Comparison of ENCODE assay signal across 18 cellular contexts in the genomic region with DNA sequence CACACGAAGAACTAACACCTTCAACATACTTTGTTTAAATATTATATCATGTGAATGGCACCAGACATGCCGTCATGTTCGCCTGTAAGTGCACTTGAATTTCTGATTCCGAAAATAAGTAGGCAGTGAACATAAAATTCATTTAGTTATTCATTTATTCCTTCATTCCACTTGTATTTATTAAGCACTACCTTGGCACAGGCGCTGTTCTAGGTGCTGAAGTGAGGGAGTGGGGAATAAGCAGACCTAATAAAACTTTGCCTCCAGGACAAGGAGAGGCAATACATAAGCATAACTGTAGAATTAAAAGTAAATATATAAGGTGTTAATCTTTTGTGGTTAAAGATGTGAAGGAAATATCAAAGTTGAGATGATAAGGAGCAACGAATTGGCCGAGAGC.
A peak's percentile ranks its signal among the peaks of the same experiment; 100 is the strongest.
DNase-seq lines count a peak whose midpoint lies in the region; ATAC-seq and TF ChIP-seq lines count a peak whose summit lies in the region.
"Had no signal": no experiment of that assay in that cellular context is flagged by ENCODE, and none has a peak within 500 bp of the region (broad histone marks: within the 10 kb centered on the region; RNA-seq: fewer than 3 reads in every experiment).

No MANE protein-coding gene starts in this region.

- H3K4me1 ChIP-seq in A673 (ENCODE audit: insufficient read depth, low read length, poor library complexity, severe bottlenecking): no peaks in the 10 kb centered on the region
- H3K4me1 ChIP-seq in liver (ENCODE audit: control insufficient read depth in 4 of 4, insufficient read depth in 4 of 4, low read length in 3 of 4): no peaks in the 10 kb centered on the region
- H3K4me1 ChIP-seq: BLaER1 treated with 17β-estradiol and CSF1 and Interleukin-3, amounts not matched to agents 10 nM and 100 nM; HAP-1; SJSA1 had no signal

- H3K36me3 ChIP-seq in A673 (ENCODE audit: insufficient read depth, low read length, poor library complexity, severe bottlenecking) (no peaks in the 10 kb centered on the region), liver (ENCODE audit: control insufficient read depth in 4 of 4, insufficient read depth in 3 of 4, low read depth in 1 of 4, low read length in 3 of 4) (no peaks in the 10 kb centered on the region)
- H3K36me3 ChIP-seq: BLaER1 treated with 17β-estradiol and CSF1 and Interleukin-3, amounts not matched to agents 10 nM and 100 nM; HAP-1; SJSA1 had no signal

- no TSS peak for BruUV-seq in A673 (replicated peaks; lab: Mats Ljungman, UMichigan)

- H3K27ac ChIP-seq in A673 (ENCODE audit: low read depth, low read length, poor library complexity, severe bottlenecking) (no peak overlapping the region), liver (ENCODE audit: low read depth in 1 of 2, low read length in 2 of 2) (no peak overlapping the region)
- H3K27ac ChIP-seq: BLaER1 treated with 17β-estradiol and CSF1 and Interleukin-3, amounts not matched to agents 10 nM and 100 nM; KMS-11; SJSA1 had no signal

- TF ChIP-seq RAD21 in Ishikawa (IDR thresholded peaks at IDR 0.05; ENCODE audit: low read depth): no peak
- no peak for TF ChIP-seq RAD21 in liver (IDR thresholded peaks at IDR 0.05)

- no peak for TF ChIP-seq EP300 in Ishikawa (IDR thresholded peaks at IDR 0.05; ENCODE audit: borderline replicate concordance)

- no peaks in the 10 kb centered on the region for H3K4me1 Mint-ChIP-seq in WTC11
- H3K4me1 Mint-ChIP-seq: CD8-positive, alpha-beta memory T cell had no signal

- no peaks in the 10 kb centered on the region for H3K36me3 Mint-ChIP-seq in WTC11
- H3K36me3 Mint-ChIP-seq: CD8-positive, alpha-beta memory T cell had no signal

- ATAC-seq in WTC11: no peak

- in situ Hi-C loops in GM13977 (cut with MboI; ENCODE audit: low pct_unique_long_range_greater_than_20kb, low sequenced_read_pairs, unreplicated experiment): no loop called here

- POLR2A ChIA-PET in A673 (lab: Charles Lee; ENCODE audit: low non-redundant PET): no interaction called here
- POLR2A ChIA-PET in WTC11 (lab: Charles Lee): no interaction called here

- intact Hi-C loops in A673 (cut with micrococcal nuclease; ENCODE audit: unreplicated experiment): no loop called here

- H3K4me3 ChIP-seq in A673 (ENCODE audit: low read depth, low read length, poor library complexity, severe bottlenecking) (no peak overlapping the region), liver (ENCODE audit: low read depth in 1 of 3, low read length in 3 of 3) (no peak overlapping the region)
- H3K4me3 ChIP-seq: BLaER1 treated with 17β-estradiol and CSF1 and Interleukin-3, amounts not matched to agents 10 nM and 100 nM; HAP-1; SJSA1 had no signal

- H3K9ac ChIP-seq in liver (ENCODE audit: low read depth in 1 of 2, low read length in 2 of 2): no peak overlapping the region
- H3K9ac ChIP-seq: BLaER1 treated with 17β-estradiol and CSF1 and Interleukin-3, amounts not matched to agents 10 nM and 100 nM; KMS-11 had no signal

- CTCF ChIA-PET in A673 (lab: Charles Lee): no interaction called here
- CTCF ChIA-PET in WTC11 (lab: Charles Lee): no interaction called here

- peaks cover 2% of the 10 kb centered on the region; the same call in 1 of the 2 replicates for H3K9me3 Mint-ChIP-seq in WTC11

- H3K27me3 Mint-ChIP-seq in WTC11 (ENCODE audit: low read depth): peaks cover 23% of the 10 kb centered on the region

- H3K27ac Mint-ChIP-seq in WTC11: no peak overlapping the region
- H3K27ac Mint-ChIP-seq: CD8-positive, alpha-beta memory T cell had no signal

- TF ChIP-seq CTCF in A673 (conservative IDR thresholded peaks at IDR 0.05; ENCODE audit: low read depth, low read length) (no peak), WTC11 (IDR thresholded peaks at IDR 0.05) (no peak), liver (IDR thresholded peaks at IDR 0.05; ENCODE audit: low read depth, low read length, missing input control) (no peak), GM13977 (IDR thresholded peaks at IDR 0.05; ENCODE audit: extremely low read depth, insufficient read depth, missing control alignments) (no peak)

- H3K4me3 Mint-ChIP-seq in WTC11: no peak overlapping the region
- H3K4me3 Mint-ChIP-seq: CD8-positive, alpha-beta memory T cell had no signal

- H3K27me3 ChIP-seq in A673 (replicated peaks; ENCODE audit: insufficient read depth, low read depth, low read length, poor library complexity) (no peaks in the 10 kb centered on the region), liver (ENCODE audit: control insufficient read depth in 4 of 4, insufficient read depth in 4 of 4, low read length in 3 of 4) (peaks cover 0 to 5% (median 2%) of the 10 kb centered on the region in 4 donors)
- H3K27me3 ChIP-seq: BLaER1 treated with 17β-estradiol and CSF1 and Interleukin-3, amounts not matched to agents 10 nM and 100 nM; SJSA1 had no signal

- WGBS in liver: 43% methylated on average over 7 of the region's 7 CpGs

- DNase-seq in A673 (ENCODE audit: low spot score) (peak; percentile 18), WTC11 (ENCODE audit: low spot score) (peak; percentile 42), GM19240 (ENCODE audit: insufficient read length, low spot score) (no peak), GM13977 (ENCODE audit: low spot score) (no peak), AG20443 (ENCODE audit: low spot score) (no peak)
- DNase-seq in stimulated activated naive CD4-positive, alpha-beta T cell (lab: John Stamatoyannopoulos, UW): no peak
- DNase-seq: CD8-positive, alpha-beta memory T cell; DMS79; NCI-H1417 treated with DMSO at 0.1 percent for 48 hours; NCI-H187 treated with DMSO at 0.1 percent for 48 hours; NCI-H345; NCI-H524 treated with DMSO at 0.1 percent for 48 hours had no signal

- H3K9me3 ChIP-seq in A673 (ENCODE audit: low read depth, low read length, poor library complexity, severe bottlenecking): no peaks in the 10 kb centered on the region
- H3K9me3 ChIP-seq in liver (ENCODE audit: control insufficient read depth in 4 of 4, low read length in 3 of 4): no peaks in the 10 kb centered on the region
- H3K9me3 ChIP-seq: BLaER1 treated with 17β-estradiol and CSF1 and Interleukin-3, amounts not matched to agents 10 nM and 100 nM; HAP-1; SJSA1 had no signal

TF ChIP-seq in Ishikawa, 13 proteins besides CTCF, POLR2A, EP300 and RAD21 (continues in another document):
- TF ChIP-seq EGR1 (IDR thresholded peaks at IDR 0.05): no peak

TF ChIP-seq in WTC11, 78 proteins besides CTCF, POLR2A, EP300 and RAD21:
- TF ChIP-seq SMAD3 (CRISPR knock-in tag; IDR thresholded peaks at IDR 0.05; ENCODE audit: borderline replicate concordance): no peak
- TF ChIP-seq, protein P1, sequence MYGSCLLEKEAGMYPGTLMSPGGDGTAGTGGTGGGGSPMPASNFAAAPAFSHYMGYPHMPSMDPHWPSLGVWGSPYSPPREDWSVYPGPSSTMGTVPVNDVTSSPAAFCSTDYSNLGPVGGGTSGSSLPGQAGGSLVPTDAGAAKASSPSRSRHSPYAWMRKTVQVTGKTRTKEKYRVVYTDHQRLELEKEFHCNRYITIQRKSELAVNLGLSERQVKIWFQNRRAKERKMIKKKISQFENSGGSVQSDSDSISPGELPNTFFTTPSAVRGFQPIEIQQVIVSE (CRISPR knock-in tag; IDR thresholded peaks at IDR 0.05; ENCODE audit: borderline replicate concordance): no peak
TF ChIP-seq in WTC11: peak in this region for 0.

TF ChIP-seq in liver, 16 proteins besides CTCF, POLR2A, EP300 and RAD21:
- TF ChIP-seq, protein P2, sequence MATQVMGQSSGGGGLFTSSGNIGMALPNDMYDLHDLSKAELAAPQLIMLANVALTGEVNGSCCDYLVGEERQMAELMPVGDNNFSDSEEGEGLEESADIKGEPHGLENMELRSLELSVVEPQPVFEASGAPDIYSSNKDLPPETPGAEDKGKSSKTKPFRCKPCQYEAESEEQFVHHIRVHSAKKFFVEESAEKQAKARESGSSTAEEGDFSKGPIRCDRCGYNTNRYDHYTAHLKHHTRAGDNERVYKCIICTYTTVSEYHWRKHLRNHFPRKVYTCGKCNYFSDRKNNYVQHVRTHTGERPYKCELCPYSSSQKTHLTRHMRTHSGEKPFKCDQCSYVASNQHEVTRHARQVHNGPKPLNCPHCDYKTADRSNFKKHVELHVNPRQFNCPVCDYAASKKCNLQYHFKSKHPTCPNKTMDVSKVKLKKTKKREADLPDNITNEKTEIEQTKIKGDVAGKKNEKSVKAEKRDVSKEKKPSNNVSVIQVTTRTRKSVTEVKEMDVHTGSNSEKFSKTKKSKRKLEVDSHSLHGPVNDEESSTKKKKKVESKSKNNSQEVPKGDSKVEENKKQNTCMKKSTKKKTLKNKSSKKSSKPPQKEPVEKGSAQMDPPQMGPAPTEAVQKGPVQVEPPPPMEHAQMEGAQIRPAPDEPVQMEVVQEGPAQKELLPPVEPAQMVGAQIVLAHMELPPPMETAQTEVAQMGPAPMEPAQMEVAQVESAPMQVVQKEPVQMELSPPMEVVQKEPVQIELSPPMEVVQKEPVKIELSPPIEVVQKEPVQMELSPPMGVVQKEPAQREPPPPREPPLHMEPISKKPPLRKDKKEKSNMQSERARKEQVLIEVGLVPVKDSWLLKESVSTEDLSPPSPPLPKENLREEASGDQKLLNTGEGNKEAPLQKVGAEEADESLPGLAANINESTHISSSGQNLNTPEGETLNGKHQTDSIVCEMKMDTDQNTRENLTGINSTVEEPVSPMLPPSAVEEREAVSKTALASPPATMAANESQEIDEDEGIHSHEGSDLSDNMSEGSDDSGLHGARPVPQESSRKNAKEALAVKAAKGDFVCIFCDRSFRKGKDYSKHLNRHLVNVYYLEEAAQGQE (IDR thresholded peaks at IDR 0.05): peak; percentile 70
- TF ChIP-seq, protein P3, sequence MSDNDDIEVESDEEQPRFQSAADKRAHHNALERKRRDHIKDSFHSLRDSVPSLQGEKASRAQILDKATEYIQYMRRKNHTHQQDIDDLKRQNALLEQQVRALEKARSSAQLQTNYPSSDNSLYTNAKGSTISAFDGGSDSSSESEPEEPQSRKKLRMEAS (IDR thresholded peaks at IDR 0.05): no peak

Comparison
In these comparisons a context has a peak if more than half of its experiments do, and no peak if none do; other contexts are left out.
1. DNase-seq: peak in A673 (single experiment) and WTC11 (single experiment); none in GM19240 (single experiment), GM13977 (single experiment), AG20443 (single experiment) and stimulated activated naive CD4-positive, alpha-beta T cell (0 of 6).